10 cellular contexts compared by ENCODE assay signal in the genomic region with DNA sequence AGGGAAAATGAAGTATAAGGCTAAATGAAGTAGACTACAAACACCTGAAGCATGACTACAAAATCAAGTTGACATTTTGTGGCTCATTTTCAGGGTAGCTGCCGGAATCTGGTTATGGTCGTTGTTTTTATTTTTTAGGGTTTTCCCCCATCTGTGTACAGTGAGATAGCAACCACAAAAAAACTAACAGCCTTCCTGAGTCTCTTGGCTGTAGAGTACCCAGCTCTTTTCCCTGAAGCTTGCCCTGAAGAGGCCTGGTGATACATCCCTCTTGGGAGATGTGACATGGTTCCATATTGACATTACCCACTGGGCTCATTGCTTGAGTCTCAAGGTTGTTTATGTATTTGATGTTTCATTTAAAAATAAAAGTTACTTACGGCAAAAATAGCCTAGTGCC.
DNase-seq lines count a peak whose midpoint lies in the region; ATAC-seq and TF ChIP-seq lines count a peak whose summit lies in the region.
"Had no signal": no experiment of that assay in that cellular context is flagged by ENCODE, and none has a peak within 500 bp of the region (broad histone marks: within the 10 kb centered on the region; RNA-seq: fewer than 3 reads in every experiment).

No MANE protein-coding gene starts in this region.

- ATAC-seq in GM18909 (IDR thresholded peaks at IDR 0.05; ENCODE audit: poor library complexity, unreplicated experiment): peak; percentile 52
- peak; percentile 42 for ATAC-seq in HG03280 (IDR thresholded peaks at IDR 0.05; ENCODE audit: unreplicated experiment)
- ATAC-seq in HG03175 (IDR thresholded peaks at IDR 0.05; ENCODE audit: unreplicated experiment): no peak
- ATAC-seq in left cardiac atrium: no peak
- ATAC-seq: HCT116 had no signal

- 90% methylated on average over 3 of the region's 3 CpGs for whole genome bisulfite sequencing in testis, 2 donors

- H3K27me3 ChIP-seq in BLaER1: no peaks in the 10 kb centered on the region
- no peaks in the 10 kb centered on the region for H3K27me3 ChIP-seq in MG63
- H3K27me3 ChIP-seq in testis: no peaks in the 10 kb centered on the region

- H3K4me2 ChIP-seq in BLaER1: peak overlapping the region; percentile 84

- no peak for TF ChIP-seq CTCF in testis (IDR thresholded peaks at IDR 0.05)

- intact Hi-C loops in left cardiac atrium (cut with DNase I): no loop called here
- intact Hi-C loops in testis (cut with DNase I; ENCODE audit: low total_unique reads): no loop called here

- H3K9me3 ChIP-seq in BLaER1 (peaks cover 26% of the 10 kb centered on the region), MG63 (no peaks in the 10 kb centered on the region), testis (no peaks in the 10 kb centered on the region)

- TF ChIP-seq POLR2A in testis (IDR thresholded peaks at IDR 0.05): no peak

- no peaks in the 10 kb centered on the region for H4K20me1 ChIP-seq in BLaER1

- H3K27ac ChIP-seq in BLaER1 (peak overlapping the region; percentile 80), testis (no peak overlapping the region)

- H3K4me3 ChIP-seq in BLaER1 (peak overlapping the region; percentile 13; the same call in 1 of the 2 replicates), MG63 (no peak overlapping the region), testis (no peak overlapping the region)

- no peaks in the 10 kb centered on the region for H3K36me3 ChIP-seq in BLaER1
- no peaks in the 10 kb centered on the region for H3K36me3 ChIP-seq in MG63
- no peaks in the 10 kb centered on the region for H3K36me3 ChIP-seq in testis (ENCODE audit: low read depth, missing control alignments)

- H3K9ac ChIP-seq in BLaER1: peak overlapping the region; percentile 34; the same call in 1 of the 2 replicates

- peaks cover 78% of the 10 kb centered on the region for H3K4me1 ChIP-seq in BLaER1
- peaks cover 15% of the 10 kb centered on the region for H3K4me1 ChIP-seq in testis

- peak; percentile 31 for DNase-seq in central memory CD4-positive, alpha-beta T cell
- DNase-seq in left cardiac atrium (no peak), MG63 (no peak), testis (no peak)
- DNase-seq: stimulated activated CD4-positive, alpha-beta T cell treated with anti-CD3 and anti-CD28 coated beads, Interleukin-12 subunit alpha, Interleukin-12 subunit beta, amount 100 ng/mL, for 4 hours had no signal

Comparison
In these comparisons a context has a peak if more than half of its experiments do, and no peak if none do; other contexts are left out.
1. ATAC-seq: peak in GM18909 (single experiment) and HG03280 (single experiment); none in HG03175 (single experiment) and left cardiac atrium (0 of 2).